Comparison of ENCODE assay signal across 2 cellular contexts in genomic region chr11:57240007-57240406, GRCh38.
TF ChIP-seq lines count a peak whose summit lies in the region.

No MANE protein-coding gene starts in this region.

TF ChIP-seq in liver, 16 proteins besides CTCF, POLR2A, EP300 and RAD21:
- TF ChIP-seq REST (IDR thresholded peaks at IDR 0.05) (no peak), FOXA1 (IDR thresholded peaks at IDR 0.05) (no peak), MAX (IDR thresholded peaks at IDR 0.05) (no peak), SP1 (IDR thresholded peaks at IDR 0.05) (peak; percentile 75), YY1 (IDR thresholded peaks at IDR 0.05) (peak; percentile 63), HNF4G (IDR thresholded peaks at IDR 0.05) (peak; percentile 80), TAF1 (conservative IDR thresholded peaks at IDR 0.05) (no peak), FOXA2 (IDR thresholded peaks at IDR 0.05) (peak; percentile 17), GABPA (IDR thresholded peaks at IDR 0.05 in 1 of 2, conservative IDR thresholded peaks at IDR 0.05 in 1 of 2) (peak in 1 of 2 donors; percentile 2), ZBTB33 (IDR thresholded peaks at IDR 0.05) (no peak), NR2F2 (IDR thresholded peaks at IDR 0.05) (no peak), EGR1 (IDR thresholded peaks at IDR 0.05; ENCODE audit: low read depth in 2 of 2) (peak in 1 of 2 donors; percentile 20), RXRA (IDR thresholded peaks at IDR 0.05) (peak; percentile 33 to 76), ATF3 (IDR thresholded peaks at IDR 0.05) (peak; percentile 12), HNF4A (conservative IDR thresholded peaks at IDR 0.05) (peak; percentile 91 to 93), JUND (IDR thresholded peaks at IDR 0.05) (peak; percentile 66 to 83)

TF ChIP-seq in HepG2, 621 proteins besides CTCF, POLR2A, EP300 and RAD21 (continued from another document):
- TF ChIP-seq ARID4A (CRISPR knock-in tag; IDR thresholded peaks at IDR 0.05; ENCODE audit: borderline replicate concordance) = no peak
- no peak for TF ChIP-seq ZNF577 (CRISPR knock-in tag; IDR thresholded peaks at IDR 0.05; ENCODE audit: borderline replicate concordance, low read depth)
- TF ChIP-seq HOXD1 (CRISPR knock-in tag; IDR thresholded peaks at IDR 0.05) = no peak
- TF ChIP-seq ZNF143 (CRISPR knock-in tag; IDR thresholded peaks at IDR 0.05) = no peak
- TF ChIP-seq MIXL1 (CRISPR knock-in tag; IDR thresholded peaks at IDR 0.05) = no peak
- TF ChIP-seq ESRRA (CRISPR knock-in tag; IDR thresholded peaks at IDR 0.05; ENCODE audit: low read depth) = no peak
- no peak for TF ChIP-seq RFX3 (CRISPR knock-in tag; IDR thresholded peaks at IDR 0.05)
- TF ChIP-seq BORCS8-MEF2B (CRISPR knock-in tag; IDR thresholded peaks at IDR 0.05) = no peak
- no peak for TF ChIP-seq ZBTB26 (CRISPR knock-in tag; IDR thresholded peaks at IDR 0.05; ENCODE audit: borderline replicate concordance)
- no peak for TF ChIP-seq ZNF230 (CRISPR knock-in tag; IDR thresholded peaks at IDR 0.05)
- TF ChIP-seq ASH2L (IDR thresholded peaks at IDR 0.05; ENCODE audit: insufficient read length, low read depth, low read length) = no peak
- no peak for TF ChIP-seq MTA3 (CRISPR knock-in tag; IDR thresholded peaks at IDR 0.05)
- TF ChIP-seq RARA (CRISPR knock-in tag; IDR thresholded peaks at IDR 0.05) = no peak
- TF ChIP-seq KLF11 (CRISPR knock-in tag; IDR thresholded peaks at IDR 0.05) = no peak
- TF ChIP-seq CCAR2 (optimal IDR thresholded peaks at IDR 0.05; ENCODE audit: low read depth, low read length) = no peak
